Comparison of ENCODE assay signal across 25 cellular contexts in genomic region chr2:46743021-46743420, GRCh38.
"Had no signal": no experiment of that assay in that cellular context is flagged by ENCODE, and none has a peak within 500 bp of the region (broad histone marks: within the 10 kb centered on the region; RNA-seq: fewer than 3 reads in every experiment).

No MANE protein-coding gene starts in this region.

- H3K4me1 ChIP-seq: colonic mucosa, foreskin keratinocyte had no signal

- H3K9me3 ChIP-seq: colonic mucosa, esophagus muscularis mucosa, gastroesophageal sphincter, lower lobe of right lung, mucosa of descending colon had no signal

- H3K27me3 ChIP-seq: colonic mucosa, esophagus muscularis mucosa, foreskin keratinocyte, gastroesophageal sphincter, heart left ventricle, hepatocyte had no signal

- H2AFZ ChIP-seq: hepatocyte had no signal

- ATAC-seq: foreskin keratinocyte; gastroesophageal sphincter; heart left ventricle; left colon; left lobe of liver; lower lobe of right lung; mucosa of descending colon; naive thymus-derived CD8-positive, alpha-beta T cell had no signal

- FAIRE-seq: endothelial cell of umbilical vein, frontal cortex, kidney had no signal

- H3K27ac Mint-ChIP-seq: dendritic cell treated with granulocyte-macrophage colony-stimulating factor and Interleukin-4, amounts not matched to agents 40 ng/mL and 50 ng/mL, for 4 days; immature natural killer cell; mesothelial cell of epicardium had no signal

- H3K27ac ChIP-seq: colonic mucosa, esophagus muscularis mucosa, foreskin keratinocyte, gastroesophageal sphincter, heart left ventricle, hepatocyte, left ventricle myocardium inferior, lower lobe of right lung had no signal

- H3K9me3 Mint-ChIP-seq: dendritic cell treated with granulocyte-macrophage colony-stimulating factor and Interleukin-4, amounts not matched to agents 40 ng/mL and 50 ng/mL, for 4 days had no signal

- H3K4me2 ChIP-seq: hepatocyte had no signal

- H3K4me3 Mint-ChIP-seq: dendritic cell treated with granulocyte-macrophage colony-stimulating factor and Interleukin-4, amounts not matched to agents 40 ng/mL and 50 ng/mL, for 4 days; immature natural killer cell; mesothelial cell of epicardium; naive B cell; naive thymus-derived CD8-positive, alpha-beta T cell had no signal

- H3K36me3 Mint-ChIP-seq: immature natural killer cell had no signal

- H3K4me3 ChIP-seq: colonic mucosa, esophagus muscularis mucosa, gastroesophageal sphincter, heart left ventricle, hepatocyte, left ventricle myocardium inferior, lower lobe of right lung, mucosa of descending colon had no signal

- H3K27me3 Mint-ChIP-seq: dendritic cell treated with granulocyte-macrophage colony-stimulating factor and Interleukin-4, amounts not matched to agents 40 ng/mL and 50 ng/mL, for 4 days; naive B cell; naive thymus-derived CD8-positive, alpha-beta T cell had no signal

- H3K36me3 ChIP-seq: colonic mucosa, esophagus muscularis mucosa, gastroesophageal sphincter, heart left ventricle, left ventricle myocardium inferior, lower lobe of right lung had no signal

- DNase-seq: colonic mucosa; cortex of kidney; effector CD8-positive, alpha-beta T cell; foreskin keratinocyte; heart left ventricle; hypothalamus; immature natural killer cell; islet precursor cell; kidney; kidney glomerular epithelial cell; left colon; left ventricle myocardium inferior; lower lobe of right lung; mesenchymal stem cell; mucosa of descending colon; naive B cell; naive thymus-derived CD8-positive, alpha-beta T cell had no signal
